In genomic region chr14:81903477-81903876, GRCh38 we compare ENCODE assay signal across 34 cellular contexts.
"Had no signal": no experiment of that assay in that cellular context is flagged by ENCODE, and none has a peak within 500 bp of the region (broad histone marks: within the 10 kb centered on the region; RNA-seq: fewer than 3 reads in every experiment).

No MANE protein-coding gene starts in this region.

- DNase-seq: Karpas-422, Kasumi-1, MG63, MM.1S, MV-4-11, NCI-H1048, NCI-H1092, NCI-H1092 treated with DMSO at 0.1 percent for 48 hours, NCI-H1105, NCI-H1105 treated with DMSO at 0.1 percent for 48 hours, NCI-H1417, NCI-H1417 treated with DMSO at 0.1 percent for 48 hours, NCI-H1436, NCI-H1436 treated with DMSO at 0.1 percent for 48 hours, NCI-H146, NCI-H1694, NCI-H1694 treated with DMSO at 0.1 percent for 48 hours, NCI-H187, NCI-H187 treated with DMSO at 0.1 percent for 48 hours, NCI-H1930, NCI-H2029, NCI-H2029 treated with DMSO at 0.1 percent for 48 hours, NCI-H2081, NCI-H2081 treated with DMSO at 0.1 percent for 48 hours, NCI-H2107, NCI-H2171, NCI-H2171 treated with DMSO at 0.1 percent for 48 hours, NCI-H2227 treated with DMSO at 0.1 percent for 48 hours, NCI-H226, NCI-H345, NCI-H446, NCI-H446 treated with DMSO at 0.1 percent for 48 hours, NCI-H510A had no signal

- H3K36me3 ChIP-seq: MG63 had no signal

- H3K4me3 ChIP-seq: MG63 had no signal

- H3K9ac ChIP-seq: KMS-11 had no signal

- H3K4me2 ChIP-seq: KMS-11 had no signal

- H3K27ac ChIP-seq: KMS-11 had no signal

- H3K27me3 ChIP-seq: MG63 had no signal

- H3K9me3 ChIP-seq: MG63 had no signal
